In genomic region chr20:63844384-63845025, GRCh38 we compare ENCODE assay signal across 17 cellular contexts. TPM values are rescaled to one million over a fixed set of nuclear protein-coding genes. Genes with fewer than 3 reads are reported as not detected.
"Had no signal": no experiment of that assay in that cellular context is flagged by ENCODE, and none has a peak within 500 bp of the region (broad histone marks: within the 10 kb centered on the region; RNA-seq: fewer than 3 reads in every experiment).

No MANE protein-coding gene starts in this region.

- H3K9me3 Mint-ChIP-seq: activated CD4-positive, alpha-beta T cell treated with anti-CD3 and anti-CD28 coated beads, Interleukin-2, amount 10 ng/mL, durations not matched to agents 24 days and 14 days; activated naive CD4-positive, alpha-beta T cell treated with anti-CD3 and anti-CD28 coated beads for 36 hours; activated T-helper 17 cell treated with anti-CD3 and anti-CD28 coated beads, Interleukin-2, amount 50 U/mL, for 72 hours; central memory CD8-positive, alpha-beta T cell; dendritic cell treated with granulocyte-macrophage colony-stimulating factor and Interleukin-4, amounts not matched to agents 40 ng/mL and 50 ng/mL, for 4 days; effector memory CD8-positive, alpha-beta T cell; immature natural killer cell; nephron progenitor cell; WTC11 had no signal

- H3K4me1 Mint-ChIP-seq: central memory CD8-positive, alpha-beta T cell had no signal

- DNase-seq: activated CD4-positive, alpha-beta T cell treated with anti-CD3 and anti-CD28 coated beads, Interleukin-2, amount 10 ng/mL, durations not matched to agents 24 days and 14 days; activated naive CD4-positive, alpha-beta T cell treated with anti-CD3 and anti-CD28 coated beads for 36 hours; activated T-cell treated with anti-CD3 and anti-CD28 coated beads for 4 hours; effector memory CD8-positive, alpha-beta T cell; immature natural killer cell; left cardiac atrium; nephron progenitor cell; retina; SJCRH30; small intestine; SW 1271; thyroid gland had no signal

- ATAC-seq: activated T-helper 17 cell treated with anti-CD3 and anti-CD28 coated beads, Interleukin-2, amount 50 U/mL, for 72 hours; effector memory CD8-positive, alpha-beta T cell; WTC11 had no signal

- H3K4me3 Mint-ChIP-seq: activated CD4-positive, alpha-beta T cell treated with anti-CD3 and anti-CD28 coated beads, Interleukin-2, amount 10 ng/mL, durations not matched to agents 24 days and 14 days; activated naive CD4-positive, alpha-beta T cell treated with anti-CD3 and anti-CD28 coated beads for 36 hours; central memory CD8-positive, alpha-beta T cell; dendritic cell treated with granulocyte-macrophage colony-stimulating factor and Interleukin-4, amounts not matched to agents 40 ng/mL and 50 ng/mL, for 4 days; nephron progenitor cell; WTC11 had no signal

- H3K27me3 ChIP-seq: SJCRH30, thyroid gland had no signal

- H3K9me3 ChIP-seq: SJCRH30, thyroid gland had no signal

- H3K4me3 ChIP-seq: SJCRH30, thyroid gland had no signal

- H3K27ac ChIP-seq: SJCRH30, thyroid gland had no signal

- H3K36me3 ChIP-seq: SJCRH30, thyroid gland had no signal

- H3K36me3 Mint-ChIP-seq: immature natural killer cell, WTC11 had no signal

- H3K27ac Mint-ChIP-seq: activated CD4-positive, alpha-beta T cell treated with anti-CD3 and anti-CD28 coated beads, Interleukin-2, amount 10 ng/mL, durations not matched to agents 24 days and 14 days; activated naive CD4-positive, alpha-beta T cell treated with anti-CD3 and anti-CD28 coated beads for 36 hours; activated T-helper 17 cell treated with anti-CD3 and anti-CD28 coated beads, Interleukin-2, amount 50 U/mL, for 72 hours; dendritic cell treated with granulocyte-macrophage colony-stimulating factor and Interleukin-4, amounts not matched to agents 40 ng/mL and 50 ng/mL, for 4 days; effector memory CD8-positive, alpha-beta T cell; immature natural killer cell; WTC11 had no signal

RNA-seq across cellular contexts. Expression of gene ABHD16B, which starts 16.8 kb away (rescaled TPM):
- total RNA-seq: activated naive CD4-positive, alpha-beta T cell treated with anti-CD3 and anti-CD28 coated beads for 36 hours; epithelial cell of proximal tubule; left cardiac atrium; SJCRH30; thyroid gland had no signal
